8 cellular contexts compared by ENCODE assay signal in genomic region chr3:72818092-72818721, GRCh38. TPM values are rescaled to one million over a fixed set of nuclear protein-coding genes. Genes with fewer than 3 reads are reported as not detected.
DNase-seq lines count a peak whose midpoint lies in the region; ATAC-seq lines count a peak whose summit lies in the region.

No MANE protein-coding gene starts in this region.

- DNase-seq in NCI-H510A treated with DMSO at 0.1 percent for 48 hours (lab: John Stamatoyannopoulos, UW) (peak; percentile 19), NCI-H510A (lab: John Stamatoyannopoulos, UW) (no peak), NCI-H748 (lab: John Stamatoyannopoulos, UW; ENCODE audit: unreplicated experiment) (peak; percentile 42), epidermal melanocyte (ENCODE audit: insufficient read length, low spot score) (peak; percentile 48), sciatic nerve (ENCODE audit: low spot score) (no peak), NCI-H1436 (lab: John Stamatoyannopoulos, UW) (no peak)

- ATAC-seq in sciatic nerve (peak; percentile 60), HG03457 (IDR thresholded peaks at IDR 0.05; ENCODE audit: unreplicated experiment) (no peak), GM21515 (IDR thresholded peaks at IDR 0.05; ENCODE audit: unreplicated experiment) (no peak)

- intact Hi-C loops in sciatic nerve (cut with DNase I): loop anchor here (5.0 kb wide), 1 partner anchor 861 kb away; no protein-coding TSS in a partner anchor

RNA-seq across cellular contexts. Expression of gene SHQ1, which starts 30.0 kb away (rescaled TPM):
- 16.2 TPM for total RNA-seq in sciatic nerve

Comparison
In these comparisons a context has a peak if more than half of its experiments do, and no peak if none do; other contexts are left out.
1. DNase-seq: peak in NCI-H510A treated with DMSO at 0.1 percent for 48 hours (single experiment), NCI-H748 (single experiment) and epidermal melanocyte (single experiment); none in NCI-H510A (single experiment), sciatic nerve (single experiment) and NCI-H1436 (single experiment).